In the genomic region with DNA sequence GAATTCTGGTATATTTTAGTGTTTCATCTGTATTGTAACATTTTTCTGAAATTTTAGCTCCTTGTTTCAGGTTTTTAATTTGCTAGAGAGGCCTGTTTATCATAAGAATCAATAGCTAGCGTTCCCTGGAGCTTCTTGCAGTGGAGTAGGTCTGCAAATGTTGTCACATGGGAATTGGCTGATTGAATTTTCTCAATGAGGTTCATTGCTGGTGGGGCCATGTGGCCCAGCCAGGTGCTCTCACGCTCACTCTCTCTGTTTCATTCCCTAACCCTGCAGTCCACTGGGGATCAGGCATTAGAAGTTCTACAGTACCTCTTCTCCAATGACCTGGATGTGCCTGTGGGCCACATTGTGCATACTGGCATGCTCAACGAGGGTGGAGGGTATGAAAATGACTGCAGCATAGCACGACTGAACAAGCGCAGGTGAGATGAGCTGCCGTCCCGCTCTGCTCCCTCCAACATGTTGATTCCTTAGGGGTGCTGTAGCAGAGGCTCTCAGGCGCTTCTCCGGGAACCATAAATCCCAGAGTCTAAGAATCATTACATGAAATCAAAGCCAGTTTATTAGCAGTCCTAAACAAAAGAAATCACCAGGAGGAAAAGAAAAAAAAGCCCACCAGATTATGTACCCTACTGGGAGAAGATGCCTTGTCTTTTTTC, we compare ENCODE assay signal across 5 cellular contexts. TPM values are rescaled to one million over a fixed set of nuclear protein-coding genes. Genes with fewer than 3 reads are reported as not detected.
"Had no signal": no experiment of that assay in that cellular context is flagged by ENCODE, and none has a peak within 500 bp of the region (broad histone marks: within the 10 kb centered on the region; RNA-seq: fewer than 3 reads in every experiment).

No MANE protein-coding gene starts in this region.

RNA-seq across cellular contexts. Expression of gene CLEC18C, which starts 30.2 kb away (rescaled TPM):
- total RNA-seq: activated CD4-positive, alpha-beta memory T cell treated with anti-CD3 and anti-CD28 coated beads for 36 hours; activated CD4-positive, alpha-beta T cell treated with anti-CD3 and anti-CD28 coated beads, Interleukin-2, amount 10 ng/mL, durations not matched to agents 24 days and 14 days; activated CD8-positive, alpha-beta T cell treated with anti-CD3 and anti-CD28 coated beads for 36 hours; ascending aorta; bronchial epithelial cell had no signal
